In the genomic region with DNA sequence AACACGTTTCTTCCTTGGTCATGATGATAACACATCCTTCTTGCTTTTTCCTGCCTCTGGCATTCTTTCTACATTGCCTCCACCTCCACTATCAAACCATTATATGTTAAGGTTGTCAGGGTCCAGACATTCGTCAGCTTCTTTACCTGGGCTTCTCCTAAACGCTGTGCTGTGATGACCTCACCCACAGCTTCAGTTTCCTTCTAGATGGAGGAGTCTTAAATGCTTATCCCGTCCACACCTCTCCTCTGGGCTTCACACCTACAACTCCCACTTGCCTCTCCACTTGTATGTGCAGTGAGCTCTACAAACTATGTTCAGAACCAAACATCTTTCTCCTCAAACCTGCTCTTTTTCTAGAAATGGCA, we compare ENCODE assay signal across 8 cellular contexts. TPM values are rescaled to one million over a fixed set of nuclear protein-coding genes. Genes with fewer than 3 reads are reported as not detected.
DNase-seq lines count a peak whose midpoint lies in the region; ATAC-seq and TF ChIP-seq lines count a peak whose summit lies in the region.

No MANE protein-coding gene starts in this region.

- no peak overlapping the region for H3K27ac Mint-ChIP-seq in progenitor cell of endocrine pancreas

- DNase-seq in DMS79 (lab: John Stamatoyannopoulos, UW) (peak; percentile 14), choroid plexus epithelial cell (ENCODE audit: low read depth) (no peak), osteoblast (ENCODE audit: insufficient read length, low spot score, missing footprints) (no peak), GF-D8 (lab: John Stamatoyannopoulos, UW) (no peak), progenitor cell of endocrine pancreas (ENCODE audit: low spot score, unreplicated experiment) (no peak)

- H3K9me3 Mint-ChIP-seq in progenitor cell of endocrine pancreas (ENCODE audit: low read depth) = no peaks in the 10 kb centered on the region

- peak overlapping the region; percentile 96 for H3K4me2 ChIP-seq in osteoblast (ENCODE audit: insufficient read depth, low read length)

- peaks cover 30% of the 10 kb centered on the region for H4K20me1 ChIP-seq in osteoblast (ENCODE audit: insufficient read depth, low read length)

- TF ChIP-seq CTCF in choroid plexus epithelial cell (conservative IDR thresholded peaks at IDR 0.05; ENCODE audit: low read depth, low read length) = no peak
- no peak for TF ChIP-seq CTCF in osteoblast (IDR thresholded peaks at IDR 0.05; ENCODE audit: extremely low read depth, low read depth, low read length)
- no peak for TF ChIP-seq CTCF in progenitor cell of endocrine pancreas (IDR thresholded peaks at IDR 0.05; ENCODE audit: unreplicated experiment)

- H3K27me3 ChIP-seq in osteoblast (ENCODE audit: insufficient read depth, low read length) = no peaks in the 10 kb centered on the region

- H3K36me3 Mint-ChIP-seq in progenitor cell of endocrine pancreas (ENCODE audit: insufficient read depth) = peaks cover 5% of the 10 kb centered on the region

- no peaks in the 10 kb centered on the region for H3K27me3 Mint-ChIP-seq in progenitor cell of endocrine pancreas

- peaks cover 25% of the 10 kb centered on the region for H3K36me3 ChIP-seq in osteoblast (ENCODE audit: insufficient read depth, low read length)

- peaks cover 21% of the 10 kb centered on the region for H3K4me1 Mint-ChIP-seq in progenitor cell of endocrine pancreas (ENCODE audit: low read depth)

- H3K9me3 ChIP-seq in osteoblast (ENCODE audit: low read depth, low read length) = no peaks in the 10 kb centered on the region

- H3K4me1 ChIP-seq in osteoblast (ENCODE audit: insufficient read depth, low read length) = peaks cover 38% of the 10 kb centered on the region

- H3K79me2 ChIP-seq in osteoblast (ENCODE audit: insufficient read depth, low read length) = peaks cover 41% of the 10 kb centered on the region

- H3K27ac ChIP-seq in osteoblast (ENCODE audit: low read depth, low read length) = peak overlapping the region; percentile 93

- H3K4me3 ChIP-seq in choroid plexus epithelial cell (ENCODE audit: low read depth, low read length) (peak overlapping the region; percentile 95), osteoblast (ENCODE audit: insufficient read depth, low read length) (peak overlapping the region; percentile 92)

- peak overlapping the region; percentile 82 for H2AFZ ChIP-seq in osteoblast (ENCODE audit: low read length)

- no peak overlapping the region for H3K4me3 Mint-ChIP-seq in progenitor cell of endocrine pancreas (ENCODE audit: low read depth)

- ATAC-seq in HG03060 (IDR thresholded peaks at IDR 0.05; ENCODE audit: low read depth, unreplicated experiment) (peak; percentile 5), GM21515 (IDR thresholded peaks at IDR 0.05; ENCODE audit: unreplicated experiment) (no peak), HG03139 (IDR thresholded peaks at IDR 0.05; ENCODE audit: unreplicated experiment) (no peak)

RNA-seq across cellular contexts. Expression of gene STAT1, which starts 0.7 kb away (rescaled TPM):
- total RNA-seq in osteoblast = 447 and 530 TPM in 2 replicates
- 264 and 274 TPM in 2 replicates for total RNA-seq in progenitor cell of endocrine pancreas
